In the genomic region with DNA sequence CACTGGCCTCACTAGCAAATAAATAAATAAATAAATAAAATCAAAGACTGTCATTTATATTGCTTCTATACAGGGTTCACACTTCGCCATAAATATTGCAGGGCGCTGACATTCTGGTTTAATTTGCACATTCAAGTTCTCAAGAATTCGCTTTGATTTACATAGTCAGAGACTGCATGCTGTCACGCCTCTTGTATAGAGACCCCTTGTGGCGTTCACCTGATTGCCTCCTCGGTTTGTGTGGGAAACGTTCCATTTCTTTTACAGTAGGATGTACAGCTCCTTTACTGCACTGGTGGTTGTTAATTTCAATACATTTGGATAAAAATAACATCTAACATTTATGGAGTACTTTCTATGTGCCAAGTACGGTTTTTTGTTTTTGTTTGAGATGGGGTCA, we compare ENCODE assay signal across 1 cellular context.
TF ChIP-seq lines count a peak whose summit lies in the region.

No MANE protein-coding gene starts in this region.

TF ChIP-seq in GM12878, 131 proteins besides CTCF, POLR2A, EP300 and RAD21 (continued from another document):
- TF ChIP-seq, protein P1, sequence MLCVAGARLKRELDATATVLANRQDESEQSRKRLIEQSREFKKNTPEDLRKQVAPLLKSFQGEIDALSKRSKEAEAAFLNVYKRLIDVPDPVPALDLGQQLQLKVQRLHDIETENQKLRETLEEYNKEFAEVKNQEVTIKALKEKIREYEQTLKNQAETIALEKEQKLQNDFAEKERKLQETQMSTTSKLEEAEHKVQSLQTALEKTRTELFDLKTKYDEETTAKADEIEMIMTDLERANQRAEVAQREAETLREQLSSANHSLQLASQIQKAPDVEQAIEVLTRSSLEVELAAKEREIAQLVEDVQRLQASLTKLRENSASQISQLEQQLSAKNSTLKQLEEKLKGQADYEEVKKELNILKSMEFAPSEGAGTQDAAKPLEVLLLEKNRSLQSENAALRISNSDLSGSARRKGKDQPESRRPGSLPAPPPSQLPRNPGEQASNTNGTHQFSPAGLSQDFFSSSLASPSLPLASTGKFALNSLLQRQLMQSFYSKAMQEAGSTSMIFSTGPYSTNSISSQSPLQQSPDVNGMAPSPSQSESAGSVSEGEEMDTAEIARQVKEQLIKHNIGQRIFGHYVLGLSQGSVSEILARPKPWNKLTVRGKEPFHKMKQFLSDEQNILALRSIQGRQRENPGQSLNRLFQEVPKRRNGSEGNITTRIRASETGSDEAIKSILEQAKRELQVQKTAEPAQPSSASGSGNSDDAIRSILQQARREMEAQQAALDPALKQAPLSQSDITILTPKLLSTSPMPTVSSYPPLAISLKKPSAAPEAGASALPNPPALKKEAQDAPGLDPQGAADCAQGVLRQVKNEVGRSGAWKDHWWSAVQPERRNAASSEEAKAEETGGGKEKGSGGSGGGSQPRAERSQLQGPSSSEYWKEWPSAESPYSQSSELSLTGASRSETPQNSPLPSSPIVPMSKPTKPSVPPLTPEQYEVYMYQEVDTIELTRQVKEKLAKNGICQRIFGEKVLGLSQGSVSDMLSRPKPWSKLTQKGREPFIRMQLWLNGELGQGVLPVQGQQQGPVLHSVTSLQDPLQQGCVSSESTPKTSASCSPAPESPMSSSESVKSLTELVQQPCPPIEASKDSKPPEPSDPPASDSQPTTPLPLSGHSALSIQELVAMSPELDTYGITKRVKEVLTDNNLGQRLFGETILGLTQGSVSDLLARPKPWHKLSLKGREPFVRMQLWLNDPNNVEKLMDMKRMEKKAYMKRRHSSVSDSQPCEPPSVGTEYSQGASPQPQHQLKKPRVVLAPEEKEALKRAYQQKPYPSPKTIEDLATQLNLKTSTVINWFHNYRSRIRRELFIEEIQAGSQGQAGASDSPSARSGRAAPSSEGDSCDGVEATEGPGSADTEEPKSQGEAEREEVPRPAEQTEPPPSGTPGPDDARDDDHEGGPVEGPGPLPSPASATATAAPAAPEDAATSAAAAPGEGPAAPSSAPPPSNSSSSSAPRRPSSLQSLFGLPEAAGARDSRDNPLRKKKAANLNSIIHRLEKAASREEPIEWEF (IDR thresholded peaks at IDR 0.05; ENCODE audit: insufficient replicate concordance, low read depth, low read length) = no peak
- TF ChIP-seq POLR2AphosphoS5 (IDR thresholded peaks at IDR 0.05; ENCODE audit: low read length) = no peak
- no peak for TF ChIP-seq MAX (IDR thresholded peaks at IDR 0.05; ENCODE audit: low read depth, low read length)
- no peak for TF ChIP-seq ZNF24 (IDR thresholded peaks at IDR 0.05)
- TF ChIP-seq JUND (IDR thresholded peaks at IDR 0.05; ENCODE audit: low read depth, low read length) = no peak
- TF ChIP-seq FOXM1 (IDR thresholded peaks at IDR 0.05; ENCODE audit: low read depth, low read length) = no peak
- TF ChIP-seq, protein P2, sequence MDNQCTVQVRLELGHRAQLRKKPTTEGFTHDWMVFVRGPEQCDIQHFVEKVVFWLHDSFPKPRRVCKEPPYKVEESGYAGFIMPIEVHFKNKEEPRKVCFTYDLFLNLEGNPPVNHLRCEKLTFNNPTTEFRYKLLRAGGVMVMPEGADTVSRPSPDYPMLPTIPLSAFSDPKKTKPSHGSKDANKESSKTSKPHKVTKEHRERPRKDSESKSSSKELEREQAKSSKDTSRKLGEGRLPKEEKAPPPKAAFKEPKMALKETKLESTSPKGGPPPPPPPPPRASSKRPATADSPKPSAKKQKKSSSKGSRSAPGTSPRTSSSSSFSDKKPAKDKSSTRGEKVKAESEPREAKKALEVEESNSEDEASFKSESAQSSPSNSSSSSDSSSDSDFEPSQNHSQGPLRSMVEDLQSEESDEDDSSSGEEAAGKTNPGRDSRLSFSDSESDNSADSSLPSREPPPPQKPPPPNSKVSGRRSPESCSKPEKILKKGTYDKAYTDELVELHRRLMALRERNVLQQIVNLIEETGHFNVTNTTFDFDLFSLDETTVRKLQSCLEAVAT (IDR thresholded peaks at IDR 0.05) = no peak
- TF ChIP-seq, protein P3, sequence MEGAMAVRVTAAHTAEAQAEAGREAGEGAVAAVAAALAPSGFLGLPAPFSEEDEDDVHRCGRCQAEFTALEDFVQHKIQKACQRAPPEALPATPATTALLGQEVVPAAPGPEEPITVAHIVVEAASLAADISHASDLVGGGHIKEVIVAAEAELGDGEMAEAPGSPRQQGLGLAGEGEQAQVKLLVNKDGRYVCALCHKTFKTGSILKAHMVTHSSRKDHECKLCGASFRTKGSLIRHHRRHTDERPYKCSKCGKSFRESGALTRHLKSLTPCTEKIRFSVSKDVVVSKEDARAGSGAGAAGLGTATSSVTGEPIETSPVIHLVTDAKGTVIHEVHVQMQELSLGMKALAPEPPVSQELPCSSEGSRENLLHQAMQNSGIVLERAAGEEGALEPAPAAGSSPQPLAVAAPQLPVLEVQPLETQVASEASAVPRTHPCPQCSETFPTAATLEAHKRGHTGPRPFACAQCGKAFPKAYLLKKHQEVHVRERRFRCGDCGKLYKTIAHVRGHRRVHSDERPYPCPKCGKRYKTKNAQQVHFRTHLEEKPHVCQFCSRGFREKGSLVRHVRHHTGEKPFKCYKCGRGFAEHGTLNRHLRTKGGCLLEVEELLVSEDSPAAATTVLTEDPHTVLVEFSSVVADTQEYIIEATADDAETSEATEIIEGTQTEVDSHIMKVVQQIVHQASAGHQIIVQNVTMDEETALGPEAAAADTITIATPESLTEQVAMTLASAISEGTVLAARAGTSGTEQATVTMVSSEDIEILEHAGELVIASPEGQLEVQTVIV (IDR thresholded peaks at IDR 0.05; ENCODE audit: borderline replicate concordance, partially characterized antibody) = no peak
- no peak for TF ChIP-seq FOS (IDR thresholded peaks at IDR 0.05; ENCODE audit: borderline replicate concordance, extremely low read depth, insufficient read length)
- no peak for TF ChIP-seq EZH2 (IDR thresholded peaks at IDR 0.05; ENCODE audit: borderline replicate concordance, control insufficient read depth, low read depth, low read length)
- no peak for TF ChIP-seq SRF (IDR thresholded peaks at IDR 0.05; ENCODE audit: low read depth in 2 of 2, low read length in 2 of 2)
TF ChIP-seq in GM12878: peak in this region for 0.
